26 cellular contexts compared by ENCODE assay signal in genomic region chr1:171335964-171336363, GRCh38.
"Had no signal": no experiment of that assay in that cellular context is flagged by ENCODE, and none has a peak within 500 bp of the region (broad histone marks: within the 10 kb centered on the region; RNA-seq: fewer than 3 reads in every experiment).

No MANE protein-coding gene starts in this region.

- H3K27ac Mint-ChIP-seq: naive thymus-derived CD4-positive, alpha-beta T cell had no signal

- H3K27me3 Mint-ChIP-seq: naive thymus-derived CD4-positive, alpha-beta T cell had no signal

- DNase-seq: dermis blood vessel endothelial cell; dorsolateral prefrontal cortex; effector CD4-positive, alpha-beta T cell; effector memory CD4-positive, alpha-beta T cell; erythroblast; esophagus squamous epithelium; foreskin fibroblast; foreskin melanocyte; gastrocnemius medialis; glutamatergic neuron; head of caudate nucleus; heart right ventricle; hippocampal formation; left cardiac atrium; left ventricle myocardium inferior; lower lobe of right lung; mesenchymal stem cell; midbrain; naive thymus-derived CD4-positive, alpha-beta T cell had no signal

- H3K4me3 ChIP-seq: coronary artery, dorsolateral prefrontal cortex, esophagus squamous epithelium, gastrocnemius medialis, heart right ventricle, left ventricle myocardium inferior, lower lobe of right lung had no signal

- ATAC-seq: esophagus mucosa; gastrocnemius medialis; heart right ventricle; left cardiac atrium; lower lobe of right lung; naive thymus-derived CD4-positive, alpha-beta T cell had no signal

- H3K27me3 ChIP-seq: dorsolateral prefrontal cortex, esophagus squamous epithelium, gastrocnemius medialis, heart right ventricle had no signal

- H3K27ac ChIP-seq: coronary artery, dorsolateral prefrontal cortex, epithelial cell of prostate, esophagus squamous epithelium, gastrocnemius medialis, heart right ventricle, left ventricle myocardium inferior, lower lobe of right lung had no signal

- H3K4me1 ChIP-seq: esophagus squamous epithelium, gastrocnemius medialis, heart right ventricle, left ventricle myocardium inferior, lower lobe of right lung had no signal

- H3K36me3 ChIP-seq: esophagus squamous epithelium, gastrocnemius medialis, left ventricle myocardium inferior, lower lobe of right lung had no signal

- H3K9me3 ChIP-seq: esophagus squamous epithelium, gastrocnemius medialis, heart right ventricle, left ventricle myocardium inferior, lower lobe of right lung had no signal

- H3K4me1 Mint-ChIP-seq: naive thymus-derived CD4-positive, alpha-beta T cell had no signal

- H3K4me3 Mint-ChIP-seq: naive thymus-derived CD4-positive, alpha-beta T cell had no signal

- FAIRE-seq: colon, endometrium, islet of Langerhans, keratinocyte had no signal
